In the genomic region with DNA sequence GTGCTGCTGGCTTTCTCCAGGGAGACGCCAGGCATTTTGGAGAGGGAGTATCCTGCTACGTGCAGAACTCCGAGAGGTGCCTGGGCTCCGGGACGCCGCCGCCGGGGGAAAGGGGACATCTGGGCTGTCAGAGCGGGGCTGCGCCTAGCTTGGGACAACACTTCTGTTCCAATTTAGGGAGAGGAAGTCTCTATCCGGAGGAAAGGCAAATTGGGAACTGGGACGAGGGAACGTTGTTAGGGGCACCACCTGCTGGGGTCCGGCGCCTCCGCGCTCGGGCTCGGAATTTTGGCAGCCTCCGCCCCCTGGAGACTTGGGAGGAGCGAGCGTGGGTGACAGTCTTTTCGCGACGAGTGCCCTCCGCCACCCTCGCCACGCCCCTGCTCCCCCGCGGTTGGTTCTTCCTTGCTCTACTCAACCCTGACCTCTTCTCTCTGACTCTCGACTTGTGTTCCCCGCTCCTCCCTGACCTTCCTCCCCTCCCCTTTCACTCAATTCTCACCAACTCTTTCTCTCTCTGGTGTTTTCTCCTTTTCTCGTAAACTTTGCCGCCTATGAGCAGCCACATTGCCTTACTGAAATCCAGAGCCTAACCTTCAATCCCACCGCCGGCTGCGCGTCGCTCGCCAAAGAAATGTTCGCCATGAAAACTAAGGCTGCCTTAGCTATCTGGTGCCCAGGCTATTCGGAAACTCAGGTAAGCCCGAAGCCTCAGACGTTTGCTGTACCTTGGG, we compare ENCODE assay signal across 1 cellular context.
TF ChIP-seq lines count a peak whose summit lies in the region.

No MANE protein-coding gene starts in this region.

TF ChIP-seq in K562, 482 proteins besides CTCF, POLR2A, EP300 and RAD21 (continued from another document and continues in another):
- TF ChIP-seq, protein P1, sequence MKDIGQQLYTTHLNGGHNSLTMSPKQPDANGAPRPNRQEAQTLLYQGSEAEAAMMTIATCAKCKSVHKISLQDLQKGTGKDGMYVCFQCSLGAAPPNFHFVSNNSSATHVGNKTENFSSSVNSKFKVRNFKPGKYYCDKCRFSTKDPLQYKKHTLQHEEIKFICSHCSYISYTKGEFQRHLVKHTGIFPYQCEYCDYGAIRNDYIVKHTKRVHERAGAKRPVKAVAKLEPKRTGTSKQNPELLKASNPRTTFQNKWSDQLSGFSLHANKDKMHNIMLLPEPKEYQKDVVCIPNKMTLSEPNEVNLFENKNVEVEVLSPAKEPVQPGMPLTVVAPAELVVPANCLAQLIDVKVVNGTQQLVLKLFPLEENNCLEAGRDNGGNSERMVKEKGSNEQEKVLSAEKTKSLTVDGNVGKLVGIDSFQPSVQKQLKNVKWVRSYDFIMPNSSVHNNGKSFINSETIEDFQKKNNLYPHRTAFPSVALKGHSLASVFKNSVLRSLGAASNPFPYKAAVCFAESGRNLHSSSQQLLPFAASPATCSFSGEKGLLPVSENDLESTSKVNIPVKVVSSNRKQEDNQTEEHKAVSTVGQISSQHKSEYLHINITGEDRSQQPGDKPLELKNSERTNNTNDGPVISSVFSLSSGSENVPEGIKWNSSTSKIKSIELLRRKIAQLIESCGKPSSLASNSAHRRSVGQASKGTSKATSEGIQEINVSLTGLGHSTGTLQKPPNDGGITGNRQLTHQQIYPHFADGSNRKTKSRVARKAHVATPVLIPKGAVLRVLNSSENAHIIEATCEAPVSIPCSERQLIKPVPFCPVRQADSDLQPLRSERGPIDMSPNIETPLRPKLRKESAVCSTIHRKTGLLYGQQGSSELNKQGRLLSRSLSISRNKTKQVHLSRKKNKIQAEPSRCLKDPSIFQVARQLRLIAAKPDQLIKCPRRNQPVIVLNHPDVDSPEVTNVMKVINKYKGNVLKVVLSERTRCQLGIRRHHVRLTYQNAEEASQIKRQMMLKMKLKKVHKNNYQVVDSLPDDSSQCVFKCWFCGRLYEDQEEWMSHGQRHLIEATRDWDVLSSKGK (CRISPR knock-in tag; IDR thresholded peaks at IDR 0.05): no peak
- TF ChIP-seq ZNF12 (CRISPR knock-in tag; IDR thresholded peaks at IDR 0.05): no peak
- TF ChIP-seq POLR2G (IDR thresholded peaks at IDR 0.05; ENCODE audit: low read depth, low read length): 0 out of 2 replicates have a peak, but pooled peaks have one; percentile 31
- peak; percentile 63 for TF ChIP-seq RBFOX2 (IDR thresholded peaks at IDR 0.05; ENCODE audit: low read depth, low read length)
- TF ChIP-seq, protein P2, sequence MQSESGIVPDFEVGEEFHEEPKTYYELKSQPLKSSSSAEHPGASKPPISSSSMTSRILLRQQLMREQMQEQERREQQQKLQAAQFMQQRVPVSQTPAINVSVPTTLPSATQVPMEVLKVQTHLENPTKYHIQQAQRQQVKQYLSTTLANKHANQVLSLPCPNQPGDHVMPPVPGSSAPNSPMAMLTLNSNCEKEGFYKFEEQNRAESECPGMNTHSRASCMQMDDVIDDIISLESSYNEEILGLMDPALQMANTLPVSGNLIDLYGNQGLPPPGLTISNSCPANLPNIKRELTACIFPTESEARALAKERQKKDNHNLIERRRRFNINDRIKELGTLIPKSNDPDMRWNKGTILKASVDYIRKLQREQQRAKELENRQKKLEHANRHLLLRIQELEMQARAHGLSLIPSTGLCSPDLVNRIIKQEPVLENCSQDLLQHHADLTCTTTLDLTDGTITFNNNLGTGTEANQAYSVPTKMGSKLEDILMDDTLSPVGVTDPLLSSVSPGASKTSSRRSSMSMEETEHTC (IDR thresholded peaks at IDR 0.05): no peak
- TF ChIP-seq, protein P3, sequence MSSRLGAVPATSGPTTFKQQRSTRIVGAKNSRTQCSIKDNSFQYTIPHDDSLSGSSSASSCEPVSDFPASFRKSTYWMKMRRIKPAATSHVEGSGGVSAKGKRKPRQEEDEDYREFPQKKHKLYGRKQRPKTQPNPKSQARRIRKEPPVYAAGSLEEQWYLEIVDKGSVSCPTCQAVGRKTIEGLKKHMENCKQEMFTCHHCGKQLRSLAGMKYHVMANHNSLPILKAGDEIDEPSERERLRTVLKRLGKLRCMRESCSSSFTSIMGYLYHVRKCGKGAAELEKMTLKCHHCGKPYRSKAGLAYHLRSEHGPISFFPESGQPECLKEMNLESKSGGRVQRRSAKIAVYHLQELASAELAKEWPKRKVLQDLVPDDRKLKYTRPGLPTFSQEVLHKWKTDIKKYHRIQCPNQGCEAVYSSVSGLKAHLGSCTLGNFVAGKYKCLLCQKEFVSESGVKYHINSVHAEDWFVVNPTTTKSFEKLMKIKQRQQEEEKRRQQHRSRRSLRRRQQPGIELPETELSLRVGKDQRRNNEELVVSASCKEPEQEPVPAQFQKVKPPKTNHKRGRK (tag; IDR thresholded peaks at IDR 0.05): 0 out of 2 replicates have a peak, but pooled peaks have one; percentile 11
- TF ChIP-seq CCNT2 (IDR thresholded peaks at IDR 0.05; ENCODE audit: borderline replicate concordance, extremely low read depth, insufficient read length, low read depth, low read length): no peak
- no peak for TF ChIP-seq NR2C2 (CRISPR knock-in tag; IDR thresholded peaks at IDR 0.05)
- TF ChIP-seq NR2C2 (tag; IDR thresholded peaks at IDR 0.05): peak; percentile 88
- TF ChIP-seq TCF7L2 (IDR thresholded peaks at IDR 0.05; ENCODE audit: low read depth, low read length): no peak
- TF ChIP-seq, protein P4, sequence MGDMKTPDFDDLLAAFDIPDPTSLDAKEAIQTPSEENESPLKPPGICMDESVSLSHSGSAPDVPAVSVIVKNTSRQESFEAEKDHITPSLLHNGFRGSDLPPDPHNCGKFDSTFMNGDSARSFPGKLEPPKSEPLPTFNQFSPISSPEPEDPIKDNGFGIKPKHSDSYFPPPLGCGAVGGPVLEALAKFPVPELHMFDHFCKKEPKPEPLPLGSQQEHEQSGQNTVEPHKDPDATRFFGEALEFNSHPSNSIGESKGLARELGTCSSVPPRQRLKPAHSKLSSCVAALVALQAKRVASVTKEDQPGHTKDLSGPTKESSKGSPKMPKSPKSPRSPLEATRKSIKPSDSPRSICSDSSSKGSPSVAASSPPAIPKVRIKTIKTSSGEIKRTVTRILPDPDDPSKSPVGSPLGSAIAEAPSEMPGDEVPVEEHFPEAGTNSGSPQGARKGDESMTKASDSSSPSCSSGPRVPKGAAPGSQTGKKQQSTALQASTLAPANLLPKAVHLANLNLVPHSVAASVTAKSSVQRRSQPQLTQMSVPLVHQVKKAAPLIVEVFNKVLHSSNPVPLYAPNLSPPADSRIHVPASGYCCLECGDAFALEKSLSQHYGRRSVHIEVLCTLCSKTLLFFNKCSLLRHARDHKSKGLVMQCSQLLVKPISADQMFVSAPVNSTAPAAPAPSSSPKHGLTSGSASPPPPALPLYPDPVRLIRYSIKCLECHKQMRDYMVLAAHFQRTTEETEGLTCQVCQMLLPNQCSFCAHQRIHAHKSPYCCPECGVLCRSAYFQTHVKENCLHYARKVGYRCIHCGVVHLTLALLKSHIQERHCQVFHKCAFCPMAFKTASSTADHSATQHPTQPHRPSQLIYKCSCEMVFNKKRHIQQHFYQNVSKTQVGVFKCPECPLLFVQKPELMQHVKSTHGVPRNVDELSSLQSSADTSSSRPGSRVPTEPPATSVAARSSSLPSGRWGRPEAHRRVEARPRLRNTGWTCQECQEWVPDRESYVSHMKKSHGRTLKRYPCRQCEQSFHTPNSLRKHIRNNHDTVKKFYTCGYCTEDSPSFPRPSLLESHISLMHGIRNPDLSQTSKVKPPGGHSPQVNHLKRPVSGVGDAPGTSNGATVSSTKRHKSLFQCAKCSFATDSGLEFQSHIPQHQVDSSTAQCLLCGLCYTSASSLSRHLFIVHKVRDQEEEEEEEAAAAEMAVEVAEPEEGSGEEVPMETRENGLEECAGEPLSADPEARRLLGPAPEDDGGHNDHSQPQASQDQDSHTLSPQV (IDR thresholded peaks at IDR 0.05): no peak
- TF ChIP-seq HMG20B (CRISPR knock-in tag; IDR thresholded peaks at IDR 0.05): no peak
- TF ChIP-seq TEAD1 (CRISPR knock-in tag; IDR thresholded peaks at IDR 0.05): 0 out of 4 replicates have a peak, but pooled peaks of 1 of the 2 experiments have one; percentile 30
- peak; percentile 2 for TF ChIP-seq ZFP36 (IDR thresholded peaks at IDR 0.05; ENCODE audit: low read depth, low read length, partially characterized antibody)
- no peak for TF ChIP-seq CEBPG (CRISPR knock-in tag; IDR thresholded peaks at IDR 0.05)
- TF ChIP-seq CEBPG (tag; conservative IDR thresholded peaks at IDR 0.05 in 1 of 2, IDR thresholded peaks at IDR 0.05 in 1 of 2): no peak
- TF ChIP-seq, protein P5, sequence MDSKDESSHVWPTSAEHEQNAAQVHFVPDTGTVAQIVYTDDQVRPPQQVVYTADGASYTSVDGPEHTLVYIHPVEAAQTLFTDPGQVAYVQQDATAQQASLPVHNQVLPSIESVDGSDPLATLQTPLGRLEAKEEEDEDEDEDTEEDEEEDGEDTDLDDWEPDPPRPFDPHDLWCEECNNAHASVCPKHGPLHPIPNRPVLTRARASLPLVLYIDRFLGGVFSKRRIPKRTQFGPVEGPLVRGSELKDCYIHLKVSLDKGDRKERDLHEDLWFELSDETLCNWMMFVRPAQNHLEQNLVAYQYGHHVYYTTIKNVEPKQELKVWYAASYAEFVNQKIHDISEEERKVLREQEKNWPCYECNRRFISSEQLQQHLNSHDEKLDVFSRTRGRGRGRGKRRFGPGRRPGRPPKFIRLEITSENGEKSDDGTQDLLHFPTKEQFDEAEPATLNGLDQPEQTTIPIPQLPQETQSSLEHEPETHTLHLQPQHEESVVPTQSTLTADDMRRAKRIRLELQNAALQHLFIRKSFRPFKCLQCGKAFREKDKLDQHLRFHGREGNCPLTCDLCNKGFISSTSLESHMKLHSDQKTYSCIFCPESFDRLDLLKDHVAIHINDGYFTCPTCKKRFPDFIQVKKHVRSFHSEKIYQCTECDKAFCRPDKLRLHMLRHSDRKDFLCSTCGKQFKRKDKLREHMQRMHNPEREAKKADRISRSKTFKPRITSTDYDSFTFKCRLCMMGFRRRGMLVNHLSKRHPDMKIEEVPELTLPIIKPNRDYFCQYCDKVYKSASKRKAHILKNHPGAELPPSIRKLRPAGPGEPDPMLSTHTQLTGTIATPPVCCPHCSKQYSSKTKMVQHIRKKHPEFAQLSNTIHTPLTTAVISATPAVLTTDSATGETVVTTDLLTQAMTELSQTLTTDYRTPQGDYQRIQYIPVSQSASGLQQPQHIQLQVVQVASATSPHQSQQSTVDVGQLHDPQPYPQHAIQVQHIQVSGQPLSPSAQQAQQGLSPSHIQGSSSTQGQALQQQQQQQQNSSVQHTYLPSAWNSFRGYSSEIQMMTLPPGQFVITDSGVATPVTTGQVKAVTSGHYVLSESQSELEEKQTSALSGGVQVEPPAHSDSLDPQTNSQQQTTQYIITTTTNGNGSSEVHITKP (IDR thresholded peaks at IDR 0.05; ENCODE audit: partially characterized antibody): peak; percentile 94
- TF ChIP-seq XRCC5 (IDR thresholded peaks at IDR 0.05; ENCODE audit: low read depth, low read length): no peak
- TF ChIP-seq, protein P6, sequence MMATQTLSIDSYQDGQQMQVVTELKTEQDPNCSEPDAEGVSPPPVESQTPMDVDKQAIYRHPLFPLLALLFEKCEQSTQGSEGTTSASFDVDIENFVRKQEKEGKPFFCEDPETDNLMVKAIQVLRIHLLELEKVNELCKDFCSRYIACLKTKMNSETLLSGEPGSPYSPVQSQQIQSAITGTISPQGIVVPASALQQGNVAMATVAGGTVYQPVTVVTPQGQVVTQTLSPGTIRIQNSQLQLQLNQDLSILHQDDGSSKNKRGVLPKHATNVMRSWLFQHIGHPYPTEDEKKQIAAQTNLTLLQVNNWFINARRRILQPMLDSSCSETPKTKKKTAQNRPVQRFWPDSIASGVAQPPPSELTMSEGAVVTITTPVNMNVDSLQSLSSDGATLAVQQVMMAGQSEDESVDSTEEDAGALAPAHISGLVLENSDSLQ (IDR thresholded peaks at IDR 0.05): no peak; the same call in 1 of the 2 replicates
- no peak for TF ChIP-seq CCAR2 (IDR thresholded peaks at IDR 0.05; ENCODE audit: low read depth, low read length)
- no peak for TF ChIP-seq SRSF1 (IDR thresholded peaks at IDR 0.05; ENCODE audit: low read depth, low read length)
- TF ChIP-seq ZNF79 (CRISPR knock-in tag; IDR thresholded peaks at IDR 0.05; ENCODE audit: low read depth): no peak
- TF ChIP-seq ZFP1 (CRISPR knock-in tag; IDR thresholded peaks at IDR 0.05): no peak
- no peak for TF ChIP-seq KAT7 (CRISPR knock-in tag; IDR thresholded peaks at IDR 0.05; ENCODE audit: borderline replicate concordance)
- TF ChIP-seq ZNF174 (CRISPR knock-in tag; IDR thresholded peaks at IDR 0.05): no peak
- TF ChIP-seq, protein P7, sequence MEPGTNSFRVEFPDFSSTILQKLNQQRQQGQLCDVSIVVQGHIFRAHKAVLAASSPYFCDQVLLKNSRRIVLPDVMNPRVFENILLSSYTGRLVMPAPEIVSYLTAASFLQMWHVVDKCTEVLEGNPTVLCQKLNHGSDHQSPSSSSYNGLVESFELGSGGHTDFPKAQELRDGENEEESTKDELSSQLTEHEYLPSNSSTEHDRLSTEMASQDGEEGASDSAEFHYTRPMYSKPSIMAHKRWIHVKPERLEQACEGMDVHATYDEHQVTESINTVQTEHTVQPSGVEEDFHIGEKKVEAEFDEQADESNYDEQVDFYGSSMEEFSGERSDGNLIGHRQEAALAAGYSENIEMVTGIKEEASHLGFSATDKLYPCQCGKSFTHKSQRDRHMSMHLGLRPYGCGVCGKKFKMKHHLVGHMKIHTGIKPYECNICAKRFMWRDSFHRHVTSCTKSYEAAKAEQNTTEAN (CRISPR knock-in tag; IDR thresholded peaks at IDR 0.05): no peak
- TF ChIP-seq, protein P8, sequence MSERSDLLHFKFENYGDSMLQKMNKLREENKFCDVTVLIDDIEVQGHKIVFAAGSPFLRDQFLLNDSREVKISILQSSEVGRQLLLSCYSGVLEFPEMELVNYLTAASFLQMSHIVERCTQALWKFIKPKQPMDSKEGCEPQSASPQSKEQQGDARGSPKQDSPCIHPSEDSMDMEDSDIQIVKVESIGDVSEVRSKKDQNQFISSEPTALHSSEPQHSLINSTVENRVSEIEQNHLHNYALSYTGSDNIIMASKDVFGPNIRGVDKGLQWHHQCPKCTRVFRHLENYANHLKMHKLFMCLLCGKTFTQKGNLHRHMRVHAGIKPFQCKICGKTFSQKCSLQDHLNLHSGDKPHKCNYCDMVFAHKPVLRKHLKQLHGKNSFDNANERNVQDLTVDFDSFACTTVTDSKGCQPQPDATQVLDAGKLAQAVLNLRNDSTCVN (CRISPR knock-in tag; IDR thresholded peaks at IDR 0.05): no peak
- no peak for TF ChIP-seq GATAD2B (IDR thresholded peaks at IDR 0.05; ENCODE audit: borderline replicate concordance)
- TF ChIP-seq PURB (CRISPR knock-in tag; IDR thresholded peaks at IDR 0.05; ENCODE audit: low read depth): no peak
- no peak for TF ChIP-seq ATF1 (CRISPR knock-in tag; IDR thresholded peaks at IDR 0.05)
- TF ChIP-seq ATF1 (tag; IDR thresholded peaks at IDR 0.05): peak; percentile 53; the same call in 1 of the 2 replicates
